In the genomic region with DNA sequence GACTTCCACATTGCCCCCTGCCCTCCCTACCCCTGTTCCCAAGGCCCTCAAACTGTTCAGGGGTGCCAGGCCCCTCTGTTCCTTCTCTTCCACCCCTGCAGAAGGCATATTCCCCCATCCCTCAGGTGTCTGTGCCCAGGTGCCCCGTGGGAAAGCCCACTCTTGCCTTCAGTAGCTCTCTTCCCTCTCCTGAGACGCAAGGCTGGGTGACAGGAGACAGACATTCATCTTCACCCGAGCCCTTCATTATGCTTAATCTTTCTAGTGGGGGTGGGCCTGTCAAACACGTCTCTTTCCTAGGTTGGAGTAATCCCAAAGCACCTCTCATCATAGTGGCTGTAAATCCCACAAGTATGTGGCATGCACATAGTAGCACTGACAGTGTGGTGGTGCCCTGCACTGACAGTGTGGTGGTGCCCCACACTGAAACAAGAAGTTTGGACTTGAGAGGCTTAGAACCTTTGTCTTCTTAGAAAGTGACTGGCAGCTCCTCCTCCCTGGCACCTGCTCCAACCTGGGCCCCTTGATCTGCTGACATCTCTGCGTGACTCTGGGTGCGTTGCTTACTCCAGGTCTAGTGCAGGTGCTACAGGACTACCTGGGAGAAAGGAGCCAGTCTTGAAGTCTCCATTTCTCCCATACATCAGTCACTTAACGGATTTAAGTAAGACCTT, we compare ENCODE assay signal across 1 cellular context.
TF ChIP-seq lines count a peak whose summit lies in the region.

No MANE protein-coding gene starts in this region.

TF ChIP-seq in HEK293T, 16 proteins besides CTCF, POLR2A, EP300 and RAD21 (continued from another document):
- TF ChIP-seq, protein P1, sequence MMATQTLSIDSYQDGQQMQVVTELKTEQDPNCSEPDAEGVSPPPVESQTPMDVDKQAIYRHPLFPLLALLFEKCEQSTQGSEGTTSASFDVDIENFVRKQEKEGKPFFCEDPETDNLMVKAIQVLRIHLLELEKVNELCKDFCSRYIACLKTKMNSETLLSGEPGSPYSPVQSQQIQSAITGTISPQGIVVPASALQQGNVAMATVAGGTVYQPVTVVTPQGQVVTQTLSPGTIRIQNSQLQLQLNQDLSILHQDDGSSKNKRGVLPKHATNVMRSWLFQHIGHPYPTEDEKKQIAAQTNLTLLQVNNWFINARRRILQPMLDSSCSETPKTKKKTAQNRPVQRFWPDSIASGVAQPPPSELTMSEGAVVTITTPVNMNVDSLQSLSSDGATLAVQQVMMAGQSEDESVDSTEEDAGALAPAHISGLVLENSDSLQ (IDR thresholded peaks at IDR 0.05) = no peak
- TF ChIP-seq TARDBP (IDR thresholded peaks at IDR 0.05) (no peak), SP1 (IDR thresholded peaks at IDR 0.05) (no peak), CTBP1 (IDR thresholded peaks at IDR 0.05; ENCODE audit: borderline replicate concordance) (no peak), FOXA1 (IDR thresholded peaks at IDR 0.05) (no peak)
